In genomic region chr14:69980457-69981414, GRCh38 we compare ENCODE assay signal across 17 cellular contexts.
DNase-seq lines count a peak whose midpoint lies in the region; ATAC-seq and TF ChIP-seq lines count a peak whose summit lies in the region.
"Had no signal": no experiment of that assay in that cellular context is flagged by ENCODE, and none has a peak within 500 bp of the region (broad histone marks: within the 10 kb centered on the region; RNA-seq: fewer than 3 reads in every experiment).

No MANE protein-coding gene starts in this region.

- no peak for ATAC-seq in T-helper 17 cell
- ATAC-seq: activated T-cell treated with anti-CD3 and anti-CD28 coated beads, Interleukin-2, amount 50 U/mL, for 72 hours; right cardiac atrium had no signal

- H3K27ac ChIP-seq in tibial nerve: peak overlapping the region in 3 of 4 donors; percentile 52 to 78 (median 73)
- H3K27ac ChIP-seq: 22Rv1 had no signal

- H3K4me1 Mint-ChIP-seq in T-helper 17 cell (peaks cover under 1% of the 10 kb centered on the region), immature natural killer cell (no peaks in the 10 kb centered on the region)
- no peaks in the 10 kb centered on the region for H3K4me1 Mint-ChIP-seq in activated T-helper 1 cell treated with anti-CD3 and anti-CD28 coated beads, Interleukin-12 subunit alpha, Interleukin-12 subunit beta, Interleukin-2, Interleukin-4 antibody, amounts not matched to agents 30 ng/mL and 10 ng/mL and 1 ng/mL, durations not matched to agents 14 hours and 24 hours and 36 hours (ENCODE audit: low read depth)

- TF ChIP-seq CTCF in tibial nerve (IDR thresholded peaks at IDR 0.05): no peak

- H3K4me3 Mint-ChIP-seq in T-helper 17 cell: no peak overlapping the region
- no peak overlapping the region for H3K4me3 Mint-ChIP-seq in immature natural killer cell
- H3K4me3 Mint-ChIP-seq in activated T-helper 1 cell treated with anti-CD3 and anti-CD28 coated beads, Interleukin-12 subunit alpha, Interleukin-12 subunit beta, Interleukin-2, Interleukin-4 antibody, amounts not matched to agents 30 ng/mL and 10 ng/mL and 1 ng/mL, durations not matched to agents 14 hours and 24 hours and 36 hours: no peak overlapping the region
- H3K4me3 Mint-ChIP-seq: activated T-cell treated with anti-CD3 and anti-CD28 coated beads, Interleukin-2, amount 50 U/mL, for 72 hours had no signal

- peaks cover 70% of the 10 kb centered on the region for H3K27me3 Mint-ChIP-seq in T-helper 17 cell
- H3K27me3 Mint-ChIP-seq in immature natural killer cell (ENCODE audit: low read depth in 3 of 3): peaks cover 3 to 9% (median 4%) of the 10 kb centered on the region in 3 donors
- peaks cover 25% of the 10 kb centered on the region for H3K27me3 Mint-ChIP-seq in activated T-helper 1 cell treated with anti-CD3 and anti-CD28 coated beads, Interleukin-12 subunit alpha, Interleukin-12 subunit beta, Interleukin-2, Interleukin-4 antibody, amounts not matched to agents 30 ng/mL and 10 ng/mL and 1 ng/mL, durations not matched to agents 14 hours and 24 hours and 36 hours (ENCODE audit: insufficient read depth)

- H3K4me1 ChIP-seq in tibial nerve: peaks cover 0 to 46% (median 5%) of the 10 kb centered on the region in 4 donors

- no peaks in the 10 kb centered on the region for H3K9me3 ChIP-seq in T-helper 17 cell (ENCODE audit: control insufficient read depth, low read length, poor library complexity, severe bottlenecking)
- H3K9me3 ChIP-seq in tibial nerve: no peaks in the 10 kb centered on the region

- peaks cover 4% of the 10 kb centered on the region for H3K36me3 Mint-ChIP-seq in T-helper 17 cell (ENCODE audit: low read depth)
- no peaks in the 10 kb centered on the region for H3K36me3 Mint-ChIP-seq in immature natural killer cell
- H3K36me3 Mint-ChIP-seq in activated T-helper 1 cell treated with anti-CD3 and anti-CD28 coated beads, Interleukin-12 subunit alpha, Interleukin-12 subunit beta, Interleukin-2, Interleukin-4 antibody, amounts not matched to agents 30 ng/mL and 10 ng/mL and 1 ng/mL, durations not matched to agents 14 hours and 24 hours and 36 hours (ENCODE audit: low read depth): no peaks in the 10 kb centered on the region

- H3K27ac Mint-ChIP-seq in T-helper 17 cell (peak overlapping the region; percentile 11), immature natural killer cell (no peak overlapping the region)
- no peak overlapping the region for H3K27ac Mint-ChIP-seq in activated T-helper 1 cell treated with anti-CD3 and anti-CD28 coated beads, Interleukin-12 subunit alpha, Interleukin-12 subunit beta, Interleukin-2, Interleukin-4 antibody, amounts not matched to agents 30 ng/mL and 10 ng/mL and 1 ng/mL, durations not matched to agents 14 hours and 24 hours and 36 hours
- H3K27ac Mint-ChIP-seq: activated T-cell treated with anti-CD3 and anti-CD28 coated beads, Interleukin-2, amount 50 U/mL, for 72 hours had no signal

- intact Hi-C loops in activated T-helper 1 cell treated with anti-CD3 and anti-CD28 coated beads, Interleukin-12 subunit alpha, Interleukin-12 subunit beta, Interleukin-2, Interleukin-4 antibody, amounts not matched to agents 30 ng/mL and 10 ng/mL and 1 ng/mL, durations not matched to agents 14 hours and 24 hours and 36 hours (cut with micrococcal nuclease): no loop called here

- no peak for TF ChIP-seq EP300 in tibial nerve (IDR thresholded peaks at IDR 0.05)

- 37 to 46% methylated on average over 15 of the region's 15 CpGs for WGBS in tibial nerve, 2 donors

- no peak for TF ChIP-seq POLR2A in tibial nerve (IDR thresholded peaks at IDR 0.05)

- H3K4me3 ChIP-seq in tibial nerve: no peak overlapping the region

- DNase-seq in NCI-H1417 (lab: John Stamatoyannopoulos, UW) (peak in 2 of 3 experiments; percentile 44 to 66), NCI-H1417 treated with DMSO at 0.1 percent for 48 hours (lab: John Stamatoyannopoulos, UW) (no peak), T-helper 17 cell (no peak), inferior parietal cortex (ENCODE audit: extremely low spot score) (peak; percentile 71), tibial nerve (ENCODE audit: low spot score in 2 of 2) (no peak), immature natural killer cell (no peak)
- no peak for DNase-seq in activated T-cell treated with anti-CD3 and anti-CD28 coated beads, Interleukin-2, amount 50 U/mL, for 1 hour
- no peak for DNase-seq in activated T-helper 1 cell treated with anti-CD3 and anti-CD28 coated beads, Interleukin-12 subunit alpha, Interleukin-12 subunit beta, Interleukin-2, Interleukin-4 antibody, amounts not matched to agents 30 ng/mL and 10 ng/mL and 1 ng/mL, durations not matched to agents 14 hours and 24 hours and 36 hours (ENCODE audit: low spot score)
- DNase-seq: activated CD4-positive, alpha-beta T cell treated with anti-CD3 and anti-CD28 coated beads for 1 hour; activated T-cell treated with anti-CD3 and anti-CD28 coated beads, Interleukin-2, amount 50 U/mL, for 72 hours; DMS 273 treated with DMSO at 0.1 percent for 48 hours; Karpas-422; mesendoderm; NCI-H446; trophoblast cell had no signal

- no peaks in the 10 kb centered on the region for H3K27me3 ChIP-seq in tibial nerve

- H3K9me3 Mint-ChIP-seq in immature natural killer cell: no peaks in the 10 kb centered on the region
- no peaks in the 10 kb centered on the region for H3K9me3 Mint-ChIP-seq in activated T-helper 1 cell treated with anti-CD3 and anti-CD28 coated beads, Interleukin-12 subunit alpha, Interleukin-12 subunit beta, Interleukin-2, Interleukin-4 antibody, amounts not matched to agents 30 ng/mL and 10 ng/mL and 1 ng/mL, durations not matched to agents 14 hours and 24 hours and 36 hours
- H3K9me3 Mint-ChIP-seq: activated T-cell treated with anti-CD3 and anti-CD28 coated beads, Interleukin-2, amount 50 U/mL, for 72 hours had no signal

- H3K36me3 ChIP-seq in tibial nerve: no peaks in the 10 kb centered on the region

Comparison
In these comparisons a context has a peak if more than half of its experiments do, and no peak if none do; other contexts are left out.
1. DNase-seq: peak in NCI-H1417 (2 of 3) and inferior parietal cortex (single experiment); none in NCI-H1417 treated with DMSO at 0.1 percent for 48 hours (single experiment), T-helper 17 cell (0 of 3), tibial nerve (0 of 2), immature natural killer cell (0 of 3), activated T-cell treated with anti-CD3 and anti-CD28 coated beads, Interleukin-2, amount 50 U/mL, for 1 hour (single experiment) and activated T-helper 1 cell treated with anti-CD3 and anti-CD28 coated beads, Interleukin-12 subunit alpha, Interleukin-12 subunit beta, Interleukin-2, Interleukin-4 antibody, amounts not matched to agents 30 ng/mL and 10 ng/mL and 1 ng/mL, durations not matched to agents 14 hours and 24 hours and 36 hours (single experiment).